ENCODE assay signal across 8 cellular contexts in genomic region chr19:10835089-10835753, GRCh38.
DNase-seq lines count a peak whose midpoint lies in the region; ATAC-seq and TF ChIP-seq lines count a peak whose summit lies in the region.

No MANE protein-coding gene starts in this region.

- H3K36me3 ChIP-seq in MM.1S (replicated peaks; ENCODE audit: insufficient read depth, low read length), result no peaks in the 10 kb centered on the region
- peaks cover 16 to 34% of the 10 kb centered on the region in 2 donors for H3K36me3 ChIP-seq in duodenal mucosa (ENCODE audit: control insufficient read depth in 1 of 2, insufficient read depth in 2 of 2, low read length in 2 of 2)
- peaks cover 16% of the 10 kb centered on the region for H3K36me3 ChIP-seq in mucosa of stomach (ENCODE audit: control insufficient read depth, insufficient read depth, low read length)

- H3K4me3 ChIP-seq in MM.1S (ENCODE audit: low read length) (peak overlapping the region; percentile 88; the same call in 1 of the 2 replicates), duodenal mucosa (ENCODE audit: low read depth in 1 of 2, low read length in 2 of 2) (peak overlapping the region; percentile 80 to 83), mucosa of stomach (ENCODE audit: low read length) (peak overlapping the region; percentile 14)

- H3K27ac ChIP-seq in MM.1S (ENCODE audit: low read length), result peak overlapping the region; percentile 94; the same call in 1 of the 2 replicates
- peak overlapping the region; percentile 68 for H3K27ac ChIP-seq in duodenal mucosa (ENCODE audit: low read depth, low read length)

- ATAC-seq in HG02870 (IDR thresholded peaks at IDR 0.05; ENCODE audit: unreplicated experiment), result no peak
- no peak for ATAC-seq in HG02852 (IDR thresholded peaks at IDR 0.05; ENCODE audit: unreplicated experiment)

- no peak overlapping the region for H2AFZ ChIP-seq in MM.1S (ENCODE audit: low read length)

- peaks cover 12% of the 10 kb centered on the region for H3K4me1 ChIP-seq in MM.1S (ENCODE audit: low read length)
- H3K4me1 ChIP-seq in duodenal mucosa (ENCODE audit: control insufficient read depth in 1 of 2, insufficient read depth in 2 of 2, low read length in 2 of 2), result peaks cover 5 to 15% of the 10 kb centered on the region in 2 donors
- H3K4me1 ChIP-seq in mucosa of stomach (ENCODE audit: control insufficient read depth, insufficient read depth, low read length), result peaks cover 17% of the 10 kb centered on the region

- H3K9me3 ChIP-seq in MM.1S (replicated peaks; ENCODE audit: insufficient read depth, low read length) (0 out of 2 replicates have a peak, but pooled peaks cover 4% of the 10 kb centered on the region), duodenal mucosa (ENCODE audit: control insufficient read depth in 1 of 2, low read length in 2 of 2) (peaks cover 0 to 4% of the 10 kb centered on the region in 2 donors), mucosa of stomach (ENCODE audit: control insufficient read depth, low read length) (peaks cover 5% of the 10 kb centered on the region)

- peaks cover 6% of the 10 kb centered on the region; the same call in 1 of the 2 replicates for H3K79me2 ChIP-seq in MM.1S (ENCODE audit: low read length)

- H3K27me3 ChIP-seq in MM.1S (replicated peaks; ENCODE audit: insufficient read depth, low read length), result no peaks in the 10 kb centered on the region
- H3K27me3 ChIP-seq in duodenal mucosa (ENCODE audit: control insufficient read depth in 1 of 2, insufficient read depth in 2 of 2, low read length in 2 of 2), result no peaks in the 10 kb centered on the region
- no peaks in the 10 kb centered on the region for H3K27me3 ChIP-seq in mucosa of stomach (ENCODE audit: control insufficient read depth, insufficient read depth, low read length)

- H3K9me2 ChIP-seq in MM.1S (replicated peaks; ENCODE audit: insufficient read depth, low read length), result no peaks in the 10 kb centered on the region

- peaks cover 7% of the 10 kb centered on the region; the same call in 1 of the 2 replicates for H3F3A ChIP-seq in MM.1S (ENCODE audit: insufficient read depth, low read length)

- no peak for TF ChIP-seq CTCF in MM.1S (IDR thresholded peaks at IDR 0.05; ENCODE audit: low read length)

- no peaks in the 10 kb centered on the region for H4K20me1 ChIP-seq in MM.1S (ENCODE audit: insufficient read depth, low read length)

- H3K4me2 ChIP-seq in MM.1S (ENCODE audit: low read depth, low read length), result peak overlapping the region; percentile 48; the same call in 1 of the 2 replicates

- H3K9ac ChIP-seq in MM.1S (ENCODE audit: low read length), result no peak overlapping the region
- H3K9ac ChIP-seq in duodenal mucosa (ENCODE audit: low read depth in 1 of 2, low read length in 2 of 2), result peak overlapping the region; percentile 54 to 57
- no peak overlapping the region for H3K9ac ChIP-seq in mucosa of stomach (ENCODE audit: low read length)

- peak; percentile 34 for DNase-seq in ELR (ENCODE audit: low read depth)
- DNase-seq in MM.1S, result peak; percentile 99
- no peak for DNase-seq in stimulated activated CD4-positive, alpha-beta T cell treated with anti-CD3 and anti-CD28 coated beads, Interleukin-4, amount 100 ng/mL, for 24 hours
- DNase-seq in Kasumi-1 (lab: John Stamatoyannopoulos, UW), result no peak

Comparison
In these comparisons a context has a peak if more than half of its experiments do, and no peak if none do; other contexts are left out.
1. DNase-seq: peak in ELR (single experiment) and MM.1S (single experiment); none in stimulated activated CD4-positive, alpha-beta T cell treated with anti-CD3 and anti-CD28 coated beads, Interleukin-4, amount 100 ng/mL, for 24 hours (single experiment) and Kasumi-1 (0 of 2).
2. H3K4me3 ChIP-seq: peak in every context shown above with its lines; median percentile 88 in MM.1S; 82 in duodenal mucosa; 14 in mucosa of stomach.
3. H3K9ac ChIP-seq: peak in duodenal mucosa (2 of 2); none in MM.1S (single experiment) and mucosa of stomach (single experiment).